11 cellular contexts compared by ENCODE assay signal in the genomic region with DNA sequence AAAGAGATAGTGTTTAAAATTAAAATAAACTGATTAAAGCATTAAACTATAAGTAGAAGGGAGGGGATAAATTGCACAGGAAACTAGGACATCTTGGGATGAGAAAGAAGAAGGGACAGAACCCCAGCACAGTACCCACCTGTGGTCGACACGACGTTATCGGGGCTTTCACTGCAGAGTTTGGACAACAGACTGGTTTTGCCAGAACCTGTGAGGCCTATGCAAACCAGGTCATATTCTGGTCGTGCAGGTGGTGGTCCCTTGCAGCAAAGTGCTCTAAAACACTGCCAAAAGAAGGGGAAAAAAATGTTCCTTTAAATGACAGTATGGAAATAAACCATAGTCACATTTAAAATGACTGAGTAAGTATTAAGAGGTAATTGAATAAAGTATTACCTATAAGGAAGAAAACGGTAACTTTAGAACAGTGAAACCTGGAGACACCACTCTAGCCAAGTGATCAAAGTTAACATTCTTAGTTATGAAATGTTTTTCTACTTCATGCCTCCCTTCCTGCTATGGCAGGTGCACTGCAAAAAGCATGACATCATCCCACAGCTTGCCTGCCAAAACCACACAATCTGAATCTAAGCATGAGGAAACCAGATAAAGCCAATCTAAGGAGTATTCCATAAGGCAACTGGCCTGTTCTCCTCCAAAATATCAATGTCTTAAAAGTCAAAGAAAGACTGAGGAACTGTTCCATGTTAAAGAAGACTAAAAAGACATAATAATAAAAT.
DNase-seq lines count a peak whose midpoint lies in the region; ATAC-seq, FAIRE-seq and TF ChIP-seq lines count a peak whose summit lies in the region.
"Had no signal": no experiment of that assay in that cellular context is flagged by ENCODE, and none has a peak within 500 bp of the region (broad histone marks: within the 10 kb centered on the region; RNA-seq: fewer than 3 reads in every experiment).

No MANE protein-coding gene starts in this region.

- no peaks in the 10 kb centered on the region for H3K27me3 Mint-ChIP-seq in activated CD8-positive, alpha-beta T cell treated with anti-CD3 and anti-CD28 coated beads, Interleukin-2, amount 10 ng/mL, durations not matched to agents 7 days and 5 days (ENCODE audit: low read depth)
- H3K27me3 Mint-ChIP-seq in activated CD8-positive, alpha-beta T cell treated with anti-CD3 and anti-CD28 coated beads for 36 hours, result no peaks in the 10 kb centered on the region

- ATAC-seq in activated CD8-positive, alpha-beta T cell treated with anti-CD3 and anti-CD28 coated beads, Interleukin-2, amount 10 ng/mL, durations not matched to agents 7 days and 5 days, result no peak
- no peak for ATAC-seq in activated CD8-positive, alpha-beta T cell treated with anti-CD3 and anti-CD28 coated beads for 36 hours
- ATAC-seq in GM21447 (IDR thresholded peaks at IDR 0.05; ENCODE audit: unreplicated experiment) (no peak), psoas muscle (no peak)

- H3K36me3 Mint-ChIP-seq in activated CD8-positive, alpha-beta T cell treated with anti-CD3 and anti-CD28 coated beads, Interleukin-2, amount 10 ng/mL, durations not matched to agents 7 days and 5 days (ENCODE audit: low read depth), result peaks cover 2% of the 10 kb centered on the region
- peaks cover 34% of the 10 kb centered on the region for H3K36me3 Mint-ChIP-seq in activated CD8-positive, alpha-beta T cell treated with anti-CD3 and anti-CD28 coated beads for 36 hours (ENCODE audit: low read depth)

- peaks cover 3% of the 10 kb centered on the region for H3K4me1 Mint-ChIP-seq in activated CD8-positive, alpha-beta T cell treated with anti-CD3 and anti-CD28 coated beads, Interleukin-2, amount 10 ng/mL, durations not matched to agents 7 days and 5 days (ENCODE audit: low read depth)
- H3K4me1 Mint-ChIP-seq in activated CD8-positive, alpha-beta T cell treated with anti-CD3 and anti-CD28 coated beads for 36 hours (ENCODE audit: low read depth), result no peaks in the 10 kb centered on the region

- TF ChIP-seq CTCF in activated CD8-positive, alpha-beta T cell treated with anti-CD3 and anti-CD28 coated beads for 36 hours (IDR thresholded peaks at IDR 0.05), result no peak
- TF ChIP-seq CTCF in bronchial epithelial cell (IDR thresholded peaks at IDR 0.05; ENCODE audit: insufficient read depth, low read length, severe bottlenecking) (no peak), transverse colon (IDR thresholded peaks at IDR 0.05) (no peak), psoas muscle (IDR thresholded peaks at IDR 0.05) (no peak)

- H3K4me3 ChIP-seq in bronchial epithelial cell (ENCODE audit: low read depth, low read length) (no peak overlapping the region), transverse colon (no peak overlapping the region), psoas muscle (no peak overlapping the region)

- no peak overlapping the region for H3K4me3 Mint-ChIP-seq in activated CD8-positive, alpha-beta T cell treated with anti-CD3 and anti-CD28 coated beads, Interleukin-2, amount 10 ng/mL, durations not matched to agents 7 days and 5 days
- H3K4me3 Mint-ChIP-seq in activated CD8-positive, alpha-beta T cell treated with anti-CD3 and anti-CD28 coated beads for 36 hours, result no peak overlapping the region

- no peak for TF ChIP-seq POLR2A in transverse colon (IDR thresholded peaks at IDR 0.05)

- H3K27ac Mint-ChIP-seq in activated CD8-positive, alpha-beta T cell treated with anti-CD3 and anti-CD28 coated beads, Interleukin-2, amount 10 ng/mL, durations not matched to agents 7 days and 5 days, result no peak overlapping the region
- no peak overlapping the region for H3K27ac Mint-ChIP-seq in activated CD8-positive, alpha-beta T cell treated with anti-CD3 and anti-CD28 coated beads for 36 hours

- no peak overlapping the region for H3K27ac ChIP-seq in transverse colon
- no peak overlapping the region for H3K27ac ChIP-seq in psoas muscle

- FAIRE-seq in bronchial epithelial cell (lab: Jason Lieb, UNC), result no peak
- FAIRE-seq: GM19239, RCC 7860 had no signal

- 73 to 89% methylated on average over 6 of the region's 6 CpGs for WGBS in transverse colon (ENCODE audit: low coverage in 1 of 2), 2 donors
- 90 to 93% (median 91%) methylated on average over 6 of the region's 6 CpGs for WGBS in psoas muscle, 3 donors

- H3K36me3 ChIP-seq in bronchial epithelial cell (ENCODE audit: control insufficient read depth, insufficient read depth, low read length) (no peaks in the 10 kb centered on the region), transverse colon (no peaks in the 10 kb centered on the region), psoas muscle (ENCODE audit: insufficient read depth in 1 of 2, low read depth in 1 of 2) (peaks cover 0 to 4% of the 10 kb centered on the region in 2 donors)

- no peak for TF ChIP-seq EP300 in transverse colon (IDR thresholded peaks at IDR 0.05; ENCODE audit: low read depth)

- H3K27me3 ChIP-seq in bronchial epithelial cell (ENCODE audit: control insufficient read depth, insufficient read depth, low read length) (no peaks in the 10 kb centered on the region), transverse colon (no peaks in the 10 kb centered on the region), psoas muscle (ENCODE audit: insufficient read depth in 3 of 3, low read length in 2 of 3) (no peaks in the 10 kb centered on the region)

- H3K4me1 ChIP-seq in transverse colon (peaks cover 0 to under 1% (median 0%) of the 10 kb centered on the region in 4 donors), psoas muscle (no peaks in the 10 kb centered on the region)

- CTCF ChIA-PET in activated CD8-positive, alpha-beta T cell treated with anti-CD3 and anti-CD28 coated beads, Interleukin-2, amount 10 ng/mL, durations not matched to agents 7 days and 5 days (lab: Charles Lee), result no interaction called here
- CTCF ChIA-PET in activated CD8-positive, alpha-beta T cell treated with anti-CD3 and anti-CD28 coated beads for 36 hours (lab: Charles Lee), result no interaction called here

- intact Hi-C loops in activated CD8-positive, alpha-beta T cell treated with anti-CD3 and anti-CD28 coated beads for 36 hours (cut with micrococcal nuclease), result no loop called here
- intact Hi-C loops in transverse colon (cut with DNase I; ENCODE audit: low total_unique reads), result no loop called here
- intact Hi-C loops in psoas muscle (cut with DNase I), result no loop called here

- no peaks in the 10 kb centered on the region for H3K9me3 ChIP-seq in transverse colon
- H3K9me3 ChIP-seq in psoas muscle, result no peaks in the 10 kb centered on the region

- peak; percentile 40 for DNase-seq in activated CD8-positive, alpha-beta T cell treated with anti-CD3 and anti-CD28 coated beads, Interleukin-2, amount 10 ng/mL, durations not matched to agents 7 days and 5 days
- no peak for DNase-seq in activated CD8-positive, alpha-beta T cell treated with anti-CD3 and anti-CD28 coated beads for 36 hours
- DNase-seq in KBM-7 (peak; percentile 31), bronchial epithelial cell (ENCODE audit: low read depth) (peak; percentile 71), transverse colon (peak; percentile 17), psoas muscle (no peak), amygdala (lab: John Stamatoyannopoulos, UW) (no peak)
- DNase-seq: mesenchymal stem cell had no signal

- H3K9me3 Mint-ChIP-seq in activated CD8-positive, alpha-beta T cell treated with anti-CD3 and anti-CD28 coated beads, Interleukin-2, amount 10 ng/mL, durations not matched to agents 7 days and 5 days (ENCODE audit: insufficient read depth), result no peaks in the 10 kb centered on the region
- peaks cover 2% of the 10 kb centered on the region for H3K9me3 Mint-ChIP-seq in activated CD8-positive, alpha-beta T cell treated with anti-CD3 and anti-CD28 coated beads for 36 hours

- POLR2A ChIA-PET in activated CD8-positive, alpha-beta T cell treated with anti-CD3 and anti-CD28 coated beads, Interleukin-2, amount 10 ng/mL, durations not matched to agents 7 days and 5 days (lab: Charles Lee), result no interaction called here
- POLR2A ChIA-PET in activated CD8-positive, alpha-beta T cell treated with anti-CD3 and anti-CD28 coated beads for 36 hours (lab: Charles Lee), result no interaction called here

- in situ Hi-C loops in KBM-7 (cut with MboI; ENCODE audit: low pct_unique_long_range_greater_than_20kb, low sequenced_read_pairs), result no loop called here
- in situ Hi-C loops in transverse colon (cut with MboI; ENCODE audit: low pct_ligation_motif_present in 1 of 4, low pct_unique_long_range_greater_than_20kb in 1 of 4, low sequenced_read_pairs in 3 of 4), result no loop called here

Comparison
In these comparisons a context has a peak if more than half of its experiments do, and no peak if none do; other contexts are left out.
1. DNase-seq: peak in activated CD8-positive, alpha-beta T cell treated with anti-CD3 and anti-CD28 coated beads, Interleukin-2, amount 10 ng/mL, durations not matched to agents 7 days and 5 days (single experiment), KBM-7 (single experiment), bronchial epithelial cell (single experiment) and transverse colon (single experiment); none in activated CD8-positive, alpha-beta T cell treated with anti-CD3 and anti-CD28 coated beads for 36 hours (single experiment), psoas muscle (0 of 2) and amygdala (0 of 56).